Comparison of ENCODE assay signal across 11 cellular contexts in genomic region chr19:45782820-45783785, GRCh38. TPM values are rescaled to one million over a fixed set of nuclear protein-coding genes. Genes with fewer than 3 reads are reported as not detected.
A peak's percentile ranks its signal among the peaks of the same experiment; 100 is the strongest.
DNase-seq lines count a peak whose midpoint lies in the region; ATAC-seq and TF ChIP-seq lines count a peak whose summit lies in the region.
"Had no signal": no experiment of that assay in that cellular context is flagged by ENCODE, and none has a peak within 500 bp of the region (broad histone marks: within the 10 kb centered on the region; RNA-seq: fewer than 3 reads in every experiment).

No MANE protein-coding gene starts in this region.

- no peaks in the 10 kb centered on the region for H3K27me3 ChIP-seq in vagina

- peaks cover 0 to 32% of the 10 kb centered on the region in 2 donors for H3K36me3 ChIP-seq in vagina

- peaks cover 19% of the 10 kb centered on the region for H3K4me1 Mint-ChIP-seq in T-helper 17 cell

- ATAC-seq in GM19467 (IDR thresholded peaks at IDR 0.05; ENCODE audit: unreplicated experiment) (no peak), T-helper 17 cell (no peak)

- intact Hi-C loops in vagina (cut with DNase I): no loop called here

- no peaks in the 10 kb centered on the region for H3K9me3 ChIP-seq in vagina
- H3K9me3 ChIP-seq in T-helper 17 cell (ENCODE audit: control insufficient read depth, low read length, poor library complexity, severe bottlenecking): no peaks in the 10 kb centered on the region

- DNase-seq in DMS53 (lab: John Stamatoyannopoulos, UW) (peak; percentile 59), DMS53 treated with DMSO at 0.1 percent for 48 hours (lab: John Stamatoyannopoulos, UW; ENCODE audit: unreplicated experiment) (no peak), epidermal melanocyte (ENCODE audit: insufficient read length, low spot score) (peak; percentile 87), mucosa of gallbladder (ENCODE audit: low spot score) (peak; percentile 57), vagina (ENCODE audit: extremely low spot score in 2 of 2) (no peak), NCI-H2171 (lab: John Stamatoyannopoulos, UW) (no peak), T-helper 17 cell (no peak)
- DNase-seq: activated B cell treated with CpG ODN at 0.5 μM for 24 hours; KBM-7; stimulated activated CD4-positive, alpha-beta T cell treated with anti-CD3 and anti-CD28 coated beads, Interleukin-4, amount 100 ng/mL, for 24 hours had no signal

- H3K4me3 Mint-ChIP-seq in T-helper 17 cell: no peak overlapping the region
- H3K4me3 Mint-ChIP-seq: activated B cell treated with CpG ODN at 0.5 μM for 24 hours had no signal

- peak overlapping the region; percentile 46 to 67 for H3K4me3 ChIP-seq in vagina

- peaks cover 6% of the 10 kb centered on the region for H3K36me3 Mint-ChIP-seq in T-helper 17 cell (ENCODE audit: low read depth)

- TF ChIP-seq POLR2A in vagina (IDR thresholded peaks at IDR 0.05): no peak

- peaks cover 30% of the 10 kb centered on the region for H3K27me3 Mint-ChIP-seq in T-helper 17 cell

- no peak overlapping the region for H3K27ac Mint-ChIP-seq in T-helper 17 cell
- H3K27ac Mint-ChIP-seq: activated B cell treated with CpG ODN at 0.5 μM for 24 hours had no signal

- H3K27ac ChIP-seq in vagina: peak overlapping the region; percentile 90

- peaks cover 73% of the 10 kb centered on the region for H3K4me1 ChIP-seq in vagina

- no peak for TF ChIP-seq CTCF in vagina (IDR thresholded peaks at IDR 0.05)

RNA-seq across cellular contexts. Expression of gene DMPK, which starts 0.8 kb away (rescaled TPM):
- total RNA-seq in mucosa of gallbladder (163 TPM), vagina (29.0 TPM), T-helper 17 cell (10 to 100 TPM; 18.7 to 35.8 TPM)

RNA-seq across cellular contexts. Expression of gene DMWD, which starts 9.5 kb away (rescaled TPM):
- total RNA-seq in mucosa of gallbladder (66.0 TPM), vagina (31.2 TPM), T-helper 17 cell (10 to 100 TPM; 28.3 to 49.1 TPM)

RNA-seq across cellular contexts. Expression of gene SIX5, which starts 14.1 kb away (rescaled TPM):
- total RNA-seq in mucosa of gallbladder (29.6 TPM), vagina (20.6 TPM), T-helper 17 cell (under 1 TPM; 0.42 to 0.44 TPM)

RNA-seq across cellular contexts. Expression of gene RSPH6A, which starts 32.0 kb away (rescaled TPM):
- 0.09 TPM for total RNA-seq in mucosa of gallbladder
- total RNA-seq in vagina: not detected
- under 1 TPM; 0.10 to 0.34 TPM for total RNA-seq in T-helper 17 cell

RNA-seq across cellular contexts. Expression of gene MEIOSIN, which starts 49.9 kb away (rescaled TPM):
- not detected for total RNA-seq in mucosa of gallbladder
- not detected for total RNA-seq in vagina
- total RNA-seq in T-helper 17 cell: not detected
- total RNA-seq: activated B cell treated with CpG ODN at 0.5 μM for 24 hours had no signal

Comparison
In these comparisons a context has a peak if more than half of its experiments do, and no peak if none do; other contexts are left out.
1. DNase-seq: peak in DMS53 (single experiment), epidermal melanocyte (single experiment) and mucosa of gallbladder (single experiment); none in DMS53 treated with DMSO at 0.1 percent for 48 hours (single experiment), vagina (0 of 2), NCI-H2171 (single experiment) and T-helper 17 cell (0 of 3).
2. RNA of gene SIX5, which starts 14.1 kb away (total RNA-seq): 29.6 TPM in mucosa of gallbladder (single experiment) and 20.6 TPM in vagina (single experiment); 0.42 to 0.44 TPM in T-helper 17 cell; every median in the first group is over 10 times any median in the second.